ENCODE assay signal across 8 cellular contexts in genomic region chr6:27688014-27688586, GRCh38.
A peak's percentile ranks its signal among the peaks of the same experiment; 100 is the strongest.
DNase-seq lines count a peak whose midpoint lies in the region; ATAC-seq, FAIRE-seq and TF ChIP-seq lines count a peak whose summit lies in the region.

No MANE protein-coding gene starts in this region.

- H3K27me3 Mint-ChIP-seq in activated naive CD8-positive, alpha-beta T cell treated with anti-CD3 and anti-CD28 coated beads for 36 hours: peaks cover 22% of the 10 kb centered on the region

- no peaks in the 10 kb centered on the region for H3K36me3 Mint-ChIP-seq in activated naive CD8-positive, alpha-beta T cell treated with anti-CD3 and anti-CD28 coated beads for 36 hours

- peak; percentile 53 for ATAC-seq in HG02610 (IDR thresholded peaks at IDR 0.05; ENCODE audit: unreplicated experiment)

- 1% methylated on average over 28 of the region's 28 CpGs for WGBS in prostate gland
- WGBS in urinary bladder: under 1% methylated on average over 28 of the region's 28 CpGs

- peak overlapping the region; percentile 64 for H3K4me3 ChIP-seq in left ventricle myocardium inferior
- H3K4me3 ChIP-seq in prostate gland: peak overlapping the region; percentile 30 to 39
- H3K4me3 ChIP-seq in urinary bladder (ENCODE audit: low read depth, low read length): peak overlapping the region; percentile 25

- H3K4me1 ChIP-seq in left ventricle myocardium inferior (peaks cover 9% of the 10 kb centered on the region), prostate gland (replicated peaks) (no peaks in the 10 kb centered on the region), urinary bladder (ENCODE audit: insufficient read depth) (no peaks in the 10 kb centered on the region)

- H3K27ac Mint-ChIP-seq in activated naive CD8-positive, alpha-beta T cell treated with anti-CD3 and anti-CD28 coated beads for 36 hours: peak overlapping the region; percentile 87

- H3K4me1 Mint-ChIP-seq in activated naive CD8-positive, alpha-beta T cell treated with anti-CD3 and anti-CD28 coated beads for 36 hours: peaks cover 25% of the 10 kb centered on the region

- TF ChIP-seq CTCF in left ventricle myocardium inferior (IDR thresholded peaks at IDR 0.05; ENCODE audit: borderline replicate concordance): no peak
- TF ChIP-seq CTCF in prostate gland (IDR thresholded peaks at IDR 0.05): no peak

- FAIRE-seq in G401.6 (lab: Jason Lieb, UNC): peak; percentile 97

- H3K4me3 Mint-ChIP-seq in activated naive CD8-positive, alpha-beta T cell treated with anti-CD3 and anti-CD28 coated beads for 36 hours: peak overlapping the region; percentile 86

- H3K36me3 ChIP-seq in left ventricle myocardium inferior: no peaks in the 10 kb centered on the region
- H3K36me3 ChIP-seq in prostate gland: no peaks in the 10 kb centered on the region
- no peaks in the 10 kb centered on the region for H3K36me3 ChIP-seq in urinary bladder (ENCODE audit: insufficient read depth)

- DNase-seq in NCI-H1092 treated with DMSO at 0.1 percent for 48 hours (lab: John Stamatoyannopoulos, UW) (peak; percentile 83), SKM-1 (lab: John Stamatoyannopoulos, UW; ENCODE audit: unreplicated experiment) (peak; percentile 57), left ventricle myocardium inferior (peak; percentile 48), prostate gland (ENCODE audit: low spot score) (peak; percentile 76)
- DNase-seq in activated naive CD8-positive, alpha-beta T cell treated with anti-CD3 and anti-CD28 coated beads for 36 hours: peak; percentile 79

- peaks cover 26% of the 10 kb centered on the region for H3K9me3 ChIP-seq in left ventricle myocardium inferior (replicated peaks)
- H3K9me3 ChIP-seq in prostate gland: no peaks in the 10 kb centered on the region

- H3K27ac ChIP-seq in left ventricle myocardium inferior (replicated peaks): peak overlapping the region; percentile 27
- H3K27ac ChIP-seq in prostate gland: peak overlapping the region; percentile 9 to 52
- H3K27ac ChIP-seq in urinary bladder (ENCODE audit: low read depth): no peak overlapping the region

- H3K27me3 ChIP-seq in left ventricle myocardium inferior (ENCODE audit: low read depth) (peaks cover 55% of the 10 kb centered on the region), prostate gland (replicated peaks; ENCODE audit: insufficient read depth) (no peaks in the 10 kb centered on the region)

- no peak for TF ChIP-seq POLR2A in prostate gland (IDR thresholded peaks at IDR 0.05)

- H3K9me3 Mint-ChIP-seq in activated naive CD8-positive, alpha-beta T cell treated with anti-CD3 and anti-CD28 coated beads for 36 hours: peaks cover 8% of the 10 kb centered on the region

- intact Hi-C loops in left ventricle myocardium inferior (cut with micrococcal nuclease): no loop called here
- intact Hi-C loops in prostate gland (cut with DNase I): loop anchor here (5.0 kb wide), 1 partner anchor 64 kb away; no protein-coding TSS in a partner anchor
